Comparison of ENCODE assay signal across 9 cellular contexts in the genomic region with DNA sequence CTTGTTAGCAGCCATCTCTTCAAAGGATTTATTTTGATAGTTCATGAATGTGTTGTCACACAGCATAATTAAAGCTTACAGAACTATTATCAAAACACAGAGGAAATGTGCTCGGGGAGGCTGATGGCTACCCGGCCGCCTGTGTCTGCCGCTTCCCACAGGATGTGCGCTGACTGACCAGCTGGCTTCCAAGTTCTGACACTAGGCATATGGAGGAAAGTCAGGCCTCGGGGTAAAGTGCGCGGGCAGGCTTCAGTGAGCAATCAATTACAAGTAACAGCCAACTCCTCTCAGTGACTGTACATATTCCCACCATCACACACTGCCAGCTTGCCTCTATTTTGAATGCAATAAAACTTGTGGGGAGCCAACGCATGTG.
DNase-seq lines count a peak whose midpoint lies in the region; ATAC-seq and TF ChIP-seq lines count a peak whose summit lies in the region.
"Had no signal": no experiment of that assay in that cellular context is flagged by ENCODE, and none has a peak within 500 bp of the region (broad histone marks: within the 10 kb centered on the region; RNA-seq: fewer than 3 reads in every experiment).

No MANE protein-coding gene starts in this region.

- H3K36me3 ChIP-seq in A673 (ENCODE audit: insufficient read depth, low read length, poor library complexity, severe bottlenecking) (no peaks in the 10 kb centered on the region), MG63 (no peaks in the 10 kb centered on the region), ectodermal cell (ENCODE audit: control insufficient read depth, insufficient read depth, low read length) (no peaks in the 10 kb centered on the region), mesenchymal stem cell (ENCODE audit: control insufficient read depth in 1 of 2, insufficient read depth in 2 of 2, low read depth in 1 of 2, low read length in 2 of 2) (peaks cover 0 to 18% of the 10 kb centered on the region in 2 experiments), PC-3 (ENCODE audit: low read depth, low read length) (no peaks in the 10 kb centered on the region)

- no peaks in the 10 kb centered on the region for H3K9me2 ChIP-seq in PC-3 (replicated peaks; ENCODE audit: low read length)

- H3K4me1 ChIP-seq in A673 (ENCODE audit: insufficient read depth, low read length, poor library complexity, severe bottlenecking) (peaks cover 46% of the 10 kb centered on the region), ectodermal cell (ENCODE audit: control insufficient read depth, insufficient read depth, low read length) (peaks cover 22% of the 10 kb centered on the region), mesenchymal stem cell (ENCODE audit: control insufficient read depth, insufficient read depth, low read depth, low read length) (peaks cover 2% of the 10 kb centered on the region), PC-3 (ENCODE audit: insufficient read depth, low read length) (peaks cover 9% of the 10 kb centered on the region)

- H3K4me2 ChIP-seq in mesenchymal stem cell (ENCODE audit: low read length, poor library complexity, severe bottlenecking) (no peak overlapping the region), PC-3 (ENCODE audit: low read length) (no peak overlapping the region)

- H3K18ac ChIP-seq in mesenchymal stem cell (ENCODE audit: low read depth in 1 of 2, low read length in 2 of 2), result no peak overlapping the region

- H3K23ac ChIP-seq in mesenchymal stem cell (ENCODE audit: low read length in 2 of 2), result no peak overlapping the region

- no peak overlapping the region for H2BK15ac ChIP-seq in mesenchymal stem cell (ENCODE audit: low read depth, poor library complexity, severe bottlenecking)

- H3K79me2 ChIP-seq in PC-3 (ENCODE audit: low read length), result no peaks in the 10 kb centered on the region

- H3K9ac ChIP-seq in mesenchymal stem cell (ENCODE audit: low read length) (peak overlapping the region; percentile 74), PC-3 (ENCODE audit: low read length) (no peak overlapping the region)

- POLR2A ChIA-PET in A673 (lab: Charles Lee; ENCODE audit: low non-redundant PET), result interaction anchor here (0.7 kb wide), 1 partner anchor 12 kb away, joined by 6 read pairs; no protein-coding TSS in a partner anchor
- POLR2A ChIA-PET in PC-3 (lab: Charles Lee; ENCODE audit: unreplicated experiment), result no interaction called here

- no peak overlapping the region for H3K14ac ChIP-seq in mesenchymal stem cell (ENCODE audit: low read length in 2 of 2)

- no peak overlapping the region for H2BK12ac ChIP-seq in mesenchymal stem cell (ENCODE audit: low read length in 2 of 2)

- no peak overlapping the region for H2AFZ ChIP-seq in mesenchymal stem cell (ENCODE audit: low read depth, low read length)
- H2AFZ ChIP-seq in PC-3 (ENCODE audit: low read length), result no peak overlapping the region

- H3F3A ChIP-seq in PC-3 (ENCODE audit: low read length, unreplicated experiment), result no peaks in the 10 kb centered on the region

- no peak overlapping the region for H3K4ac ChIP-seq in mesenchymal stem cell (ENCODE audit: low read depth in 1 of 2, low read length in 2 of 2)

- no peak overlapping the region for H2AK5ac ChIP-seq in mesenchymal stem cell (ENCODE audit: low read length, severe bottlenecking)

- TF ChIP-seq CTCF in A673 (conservative IDR thresholded peaks at IDR 0.05; ENCODE audit: low read depth, low read length) (no peak), PC-3 (conservative IDR thresholded peaks at IDR 0.05; ENCODE audit: low read depth, low read length) (no peak)

- no peaks in the 10 kb centered on the region for H3K27me3 ChIP-seq in A673 (replicated peaks; ENCODE audit: insufficient read depth, low read depth, low read length, poor library complexity)
- no peaks in the 10 kb centered on the region for H3K27me3 ChIP-seq in MG63
- H3K27me3 ChIP-seq in ectodermal cell (ENCODE audit: control insufficient read depth, insufficient read depth, low read length, poor library complexity, severe bottlenecking), result no peaks in the 10 kb centered on the region
- H3K27me3 ChIP-seq in mesenchymal stem cell (ENCODE audit: control insufficient read depth in 1 of 2, insufficient read depth in 1 of 2, low read length in 2 of 2), result peaks cover 0 to 2% of the 10 kb centered on the region in 2 experiments
- H3K27me3 ChIP-seq in PC-3 (ENCODE audit: low read length), result no peaks in the 10 kb centered on the region

- DNase-seq in A673 (ENCODE audit: low spot score) (peak; percentile 11), MG63 (peak; percentile 96), mesenchymal stem cell (peak; percentile 88), PC-3 (no peak)
- DNase-seq in stimulated activated CD4-positive, alpha-beta T cell treated with anti-CD3 and anti-CD28 coated beads, Interleukin-15, amount 100 ng/mL, for 24 hours, result no peak

- no TSS peak for BruUV-seq in A673 (replicated peaks; lab: Mats Ljungman, UMichigan)
- no TSS peak for BruUV-seq in PC-3 (replicated peaks; lab: Mats Ljungman, UMichigan)

- WGBS in ectodermal cell, 2 experiments, result 91 to 94% methylated on average over 9 of the region's 9 CpGs
- 72% methylated on average over 9 of the region's 9 CpGs for WGBS in mesenchymal stem cell

- H3K27ac ChIP-seq in A673 (ENCODE audit: low read depth, low read length, poor library complexity, severe bottlenecking), result peak overlapping the region; percentile 51
- H3K27ac ChIP-seq in ectodermal cell (ENCODE audit: insufficient read depth, low read depth, low read length, poor library complexity, severe bottlenecking), result peak overlapping the region; percentile 3
- H3K27ac ChIP-seq in mesenchymal stem cell (ENCODE audit: low read length, poor library complexity, severe bottlenecking), result no peak overlapping the region
- no peak overlapping the region for H3K27ac ChIP-seq in PC-3 (ENCODE audit: low read length)
- H3K27ac ChIP-seq: HL-60 had no signal

- H2BK5ac ChIP-seq in mesenchymal stem cell (ENCODE audit: low read depth, low read length, poor library complexity, severe bottlenecking), result no peak overlapping the region

- no peak overlapping the region for H4K91ac ChIP-seq in mesenchymal stem cell (ENCODE audit: low read length)

- no peaks in the 10 kb centered on the region for H4K20me1 ChIP-seq in PC-3 (ENCODE audit: low read length)

- intact Hi-C loops in A673 (cut with micrococcal nuclease; ENCODE audit: unreplicated experiment) (no loop called here), PC-3 (cut with micrococcal nuclease) (no loop called here)

- no peak overlapping the region for H2BK120ac ChIP-seq in mesenchymal stem cell (ENCODE audit: low read depth, low read length)

- CTCF ChIA-PET in A673 (lab: Charles Lee), result no interaction called here
- CTCF ChIA-PET in PC-3 (lab: Charles Lee), result no interaction called here

- H4K8ac ChIP-seq in mesenchymal stem cell (ENCODE audit: low read length), result no peak overlapping the region

- H3K4me3 ChIP-seq in A673 (ENCODE audit: low read depth, low read length, poor library complexity, severe bottlenecking) (no peak overlapping the region), MG63 (no peak overlapping the region), ectodermal cell (ENCODE audit: insufficient read depth, low read depth, low read length) (no peak overlapping the region), mesenchymal stem cell (ENCODE audit: insufficient read depth in 1 of 2, low read depth in 1 of 2, low read length in 2 of 2) (peak overlapping the region in 1 of 2 experiments; percentile 57), PC-3 (ENCODE audit: low read length) (no peak overlapping the region)

- ATAC-seq in GM21529 (IDR thresholded peaks at IDR 0.05; ENCODE audit: unreplicated experiment) (no peak), GM19328 (IDR thresholded peaks at IDR 0.05; ENCODE audit: unreplicated experiment) (no peak), PC-3 (no peak)

- no peaks in the 10 kb centered on the region for H3K79me1 ChIP-seq in mesenchymal stem cell (replicated peaks; ENCODE audit: low read length, poor library complexity, severe bottlenecking)

- H3K9me3 ChIP-seq in A673 (ENCODE audit: low read depth, low read length, poor library complexity, severe bottlenecking), result no peaks in the 10 kb centered on the region
- H3K9me3 ChIP-seq in MG63, result no peaks in the 10 kb centered on the region
- no peaks in the 10 kb centered on the region for H3K9me3 ChIP-seq in ectodermal cell (ENCODE audit: control insufficient read depth, low read length)
- no peaks in the 10 kb centered on the region for H3K9me3 ChIP-seq in mesenchymal stem cell (ENCODE audit: control insufficient read depth, low read length)
- H3K9me3 ChIP-seq in PC-3 (ENCODE audit: low read length), result no peaks in the 10 kb centered on the region

Comparison
In these comparisons a context has a peak if more than half of its experiments do, and no peak if none do; other contexts are left out.
1. DNase-seq: peak in A673 (single experiment), MG63 (single experiment) and mesenchymal stem cell (single experiment); none in stimulated activated CD4-positive, alpha-beta T cell treated with anti-CD3 and anti-CD28 coated beads, Interleukin-15, amount 100 ng/mL, for 24 hours (single experiment) and PC-3 (single experiment).
2. H3K27ac ChIP-seq: peak in A673 (single experiment) and ectodermal cell (single experiment); none in mesenchymal stem cell (single experiment) and PC-3 (single experiment).